ENCODE assay signal across 10 cellular contexts in genomic region chr6:14396826-14397517, GRCh38.
DNase-seq lines count a peak whose midpoint lies in the region; ATAC-seq and TF ChIP-seq lines count a peak whose summit lies in the region.
"Had no signal": no experiment of that assay in that cellular context is flagged by ENCODE, and none has a peak within 500 bp of the region (broad histone marks: within the 10 kb centered on the region; RNA-seq: fewer than 3 reads in every experiment).

No MANE protein-coding gene starts in this region.

- no peaks in the 10 kb centered on the region for H3K36me3 ChIP-seq in transverse colon

- H3K9me3 ChIP-seq in transverse colon: no peaks in the 10 kb centered on the region

- TF ChIP-seq CTCF in transverse colon (IDR thresholded peaks at IDR 0.05): no peak

- no peaks in the 10 kb centered on the region for H3K4me1 ChIP-seq in transverse colon

- H3K4me3 ChIP-seq in transverse colon: no peak overlapping the region

- 60 to 66% methylated on average over 8 to 12 of the region's 12 CpGs for WGBS in transverse colon (ENCODE audit: low coverage in 1 of 2), 2 donors

- no peak overlapping the region for H3K27ac ChIP-seq in transverse colon

- no peak for TF ChIP-seq EP300 in transverse colon (IDR thresholded peaks at IDR 0.05; ENCODE audit: low read depth)

- DNase-seq in activated gamma-delta T cell treated with Interleukin-2 at 50 U/mL for 16 hours (peak; percentile 20), activated gamma-delta T cell (lab: John Stamatoyannopoulos, UW) (no peak), RPMI7951 (ENCODE audit: low read depth) (peak; percentile 53), glomerular visceral epithelial cell (ENCODE audit: extremely low spot score) (peak; percentile 44), transverse colon (peak; percentile 26), Ammon's horn (ENCODE audit: low spot score) (no peak)
- DNase-seq: activated T-cell treated with anti-CD3 and anti-CD28 coated beads, Interleukin-2, amount 50 U/mL, for 24 hours; NCI-H2227 treated with DMSO at 0.1 percent for 48 hours had no signal

- intact Hi-C loops in transverse colon (cut with DNase I; ENCODE audit: low total_unique reads): no loop called here

- in situ Hi-C loops in transverse colon (cut with MboI; ENCODE audit: low pct_ligation_motif_present in 1 of 4, low pct_unique_long_range_greater_than_20kb in 1 of 4, low sequenced_read_pairs in 3 of 4): no loop called here

- H3K27me3 ChIP-seq in transverse colon: no peaks in the 10 kb centered on the region

- ATAC-seq in HG02884 (IDR thresholded peaks at IDR 0.05; ENCODE audit: unreplicated experiment) (no peak), GM19324 (IDR thresholded peaks at IDR 0.05; ENCODE audit: low FRiP score, unreplicated experiment) (no peak)

- TF ChIP-seq POLR2A in transverse colon (IDR thresholded peaks at IDR 0.05): no peak

Comparison
In these comparisons a context has a peak if more than half of its experiments do, and no peak if none do; other contexts are left out.
1. DNase-seq: peak in activated gamma-delta T cell treated with Interleukin-2 at 50 U/mL for 16 hours (single experiment), RPMI7951 (single experiment), glomerular visceral epithelial cell (single experiment) and transverse colon (single experiment); none in activated gamma-delta T cell (single experiment) and Ammon's horn (single experiment).